In the genomic region with DNA sequence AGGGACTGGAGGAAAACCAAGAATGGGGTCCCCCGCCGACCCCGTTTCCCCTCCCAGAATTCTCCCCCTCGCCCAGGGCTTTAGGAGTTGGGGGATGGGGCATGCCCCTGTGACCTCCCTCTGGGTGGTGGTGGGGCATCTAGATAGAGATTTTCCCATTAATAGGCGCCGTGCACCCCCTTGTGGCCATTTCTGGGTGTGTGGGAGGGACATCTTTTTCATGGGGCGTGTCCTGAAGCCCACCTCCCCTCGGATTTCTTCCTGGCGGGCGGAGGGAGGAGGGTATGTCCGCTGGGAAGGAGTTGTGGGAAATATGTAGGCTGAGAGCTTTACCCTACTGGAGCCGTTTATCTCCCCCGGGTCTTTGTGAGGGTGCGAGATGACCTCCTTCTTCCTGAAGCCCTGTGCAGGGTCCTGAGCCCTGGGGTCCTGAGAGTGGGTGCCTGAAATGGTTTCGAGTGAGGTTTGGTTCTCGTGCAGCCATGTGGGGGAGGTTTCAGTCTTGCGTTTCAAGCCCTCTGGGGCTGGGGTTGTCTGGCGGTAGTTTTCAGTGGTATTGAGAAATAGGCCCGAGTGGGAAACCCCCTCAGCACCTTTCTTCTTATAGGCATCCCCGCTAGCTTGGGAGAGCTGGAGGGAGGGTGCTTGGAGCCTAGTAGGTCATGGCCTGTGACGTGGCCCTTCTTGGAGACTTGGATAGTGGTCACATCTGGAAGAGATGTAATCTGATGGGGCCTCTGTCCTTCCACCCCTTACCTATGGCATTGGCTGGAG, we compare ENCODE assay signal across 8 cellular contexts. TPM values are rescaled to one million over a fixed set of nuclear protein-coding genes. Genes with fewer than 3 reads are reported as not detected.
DNase-seq lines count a peak whose midpoint lies in the region; ATAC-seq and TF ChIP-seq lines count a peak whose summit lies in the region.

No MANE protein-coding gene starts in this region.

- H3K36me3 Mint-ChIP-seq in activated CD4-positive, alpha-beta T cell treated with anti-CD3 and anti-CD28 coated beads, Interleukin-2, amount 10 ng/mL, durations not matched to agents 7 days and 5 days (ENCODE audit: low read depth): peaks cover 10% of the 10 kb centered on the region
- peaks cover 55% of the 10 kb centered on the region for H3K36me3 Mint-ChIP-seq in dendritic cell treated with granulocyte-macrophage colony-stimulating factor and Interleukin-4, amounts not matched to agents 40 ng/mL and 50 ng/mL, for 4 days (ENCODE audit: low read depth)

- H3K27ac Mint-ChIP-seq in activated CD4-positive, alpha-beta T cell treated with anti-CD3 and anti-CD28 coated beads, Interleukin-2, amount 10 ng/mL, durations not matched to agents 7 days and 5 days: peak overlapping the region; percentile 85
- H3K27ac Mint-ChIP-seq in dendritic cell treated with granulocyte-macrophage colony-stimulating factor and Interleukin-4, amounts not matched to agents 40 ng/mL and 50 ng/mL, for 4 days: peak overlapping the region; percentile 100

- H3K4me3 ChIP-seq in A673 (ENCODE audit: low read depth, low read length, poor library complexity, severe bottlenecking) (peak overlapping the region; percentile 81), lung (peak overlapping the region; percentile 83)

- H3K36me3 ChIP-seq in A673 (ENCODE audit: insufficient read depth, low read length, poor library complexity, severe bottlenecking) (peaks cover 22% of the 10 kb centered on the region), lung (ENCODE audit: control insufficient read depth in 2 of 2, insufficient read depth in 2 of 2, low read length in 2 of 2) (peaks cover 0 to 14% of the 10 kb centered on the region in 2 donors)

- intact Hi-C loops in A673 (cut with micrococcal nuclease; ENCODE audit: unreplicated experiment): loop anchor here (5.0 kb wide), 2 partner anchors 86 to 106 kb away; a partner anchor contains a TSS
- intact Hi-C loops in dendritic cell treated with granulocyte-macrophage colony-stimulating factor and Interleukin-4, amounts not matched to agents 40 ng/mL and 50 ng/mL, for 4 days (cut with micrococcal nuclease): loop anchor here (2.0 to 5.0 kb wide), 2 partner anchors 87 to 181 kb away; a partner anchor contains a TSS

- peak; percentile 89 for DNase-seq in A673 (ENCODE audit: low spot score)
- peak; percentile 39 for DNase-seq in NCI-H446 treated with DMSO at 0.1 percent for 48 hours (lab: John Stamatoyannopoulos, UW)
- DNase-seq in activated CD4-positive, alpha-beta T cell treated with anti-CD3 and anti-CD28 coated beads, Interleukin-2, amount 10 ng/mL, durations not matched to agents 7 days and 5 days: peak; percentile 83
- DNase-seq in lung (ENCODE audit: low spot score): peak; percentile 77
- DNase-seq in stimulated activated CD8-positive, alpha-beta memory T cell treated with anti-CD3 and anti-CD28 coated beads, Interleukin-12 subunit alpha, Interleukin-12 subunit beta, amount 100 ng/mL, for 1 hour (ENCODE audit: low read depth): peak; percentile 71

- H3K27ac ChIP-seq in A673 (ENCODE audit: low read depth, low read length, poor library complexity, severe bottlenecking): peak overlapping the region; percentile 98
- peak overlapping the region; percentile 56 to 91 for H3K27ac ChIP-seq in lung (ENCODE audit: low read depth in 1 of 2, low read length in 1 of 2)

- POLR2A ChIA-PET in A673 (lab: Charles Lee; ENCODE audit: low non-redundant PET): no interaction called here
- POLR2A ChIA-PET in activated CD4-positive, alpha-beta T cell treated with anti-CD3 and anti-CD28 coated beads, Interleukin-2, amount 10 ng/mL, durations not matched to agents 7 days and 5 days (lab: Charles Lee): no interaction called here

- H3K9me3 ChIP-seq in A673 (ENCODE audit: low read depth, low read length, poor library complexity, severe bottlenecking) (no peaks in the 10 kb centered on the region), lung (ENCODE audit: control insufficient read depth in 2 of 2, insufficient read depth in 1 of 2, low read length in 1 of 2) (no peaks in the 10 kb centered on the region)

- CTCF ChIA-PET in A673 (lab: Charles Lee): interaction anchor here (0.5 kb wide), 1 partner anchor 288 kb away, joined by 3 read pairs; no protein-coding TSS in a partner anchor
- CTCF ChIA-PET in activated CD4-positive, alpha-beta T cell treated with anti-CD3 and anti-CD28 coated beads, Interleukin-2, amount 10 ng/mL, durations not matched to agents 7 days and 5 days (lab: Charles Lee): interaction anchor here (0.6 to 3.3 kb wide), 16 partner anchors 12 to 190 kb away, joined by 3 to 12 read pairs (median 4); a partner anchor contains a TSS

- TF ChIP-seq CTCF in A673 (conservative IDR thresholded peaks at IDR 0.05; ENCODE audit: low read depth, low read length) (peak; percentile 77), lung (IDR thresholded peaks at IDR 0.05; ENCODE audit: control extremely low read depth, extremely low read depth) (peak; percentile 51)

- peaks cover 28% of the 10 kb centered on the region for H3K4me1 Mint-ChIP-seq in activated CD4-positive, alpha-beta T cell treated with anti-CD3 and anti-CD28 coated beads, Interleukin-2, amount 10 ng/mL, durations not matched to agents 7 days and 5 days
- peaks cover 39% of the 10 kb centered on the region for H3K4me1 Mint-ChIP-seq in dendritic cell treated with granulocyte-macrophage colony-stimulating factor and Interleukin-4, amounts not matched to agents 40 ng/mL and 50 ng/mL, for 4 days (ENCODE audit: low read depth)

- TF ChIP-seq POLR2A in GM18951 (IDR thresholded peaks at IDR 0.05; ENCODE audit: extremely low read depth, insufficient read depth, insufficient read length): peak; percentile 22

- no peaks in the 10 kb centered on the region for H3K27me3 Mint-ChIP-seq in activated CD4-positive, alpha-beta T cell treated with anti-CD3 and anti-CD28 coated beads, Interleukin-2, amount 10 ng/mL, durations not matched to agents 7 days and 5 days
- no peaks in the 10 kb centered on the region for H3K27me3 Mint-ChIP-seq in dendritic cell treated with granulocyte-macrophage colony-stimulating factor and Interleukin-4, amounts not matched to agents 40 ng/mL and 50 ng/mL, for 4 days

- BruUV-seq in A673 (replicated peaks; lab: Mats Ljungman, UMichigan): TSS peak; percentile 60

- peak overlapping the region; percentile 89 for H3K4me3 Mint-ChIP-seq in activated CD4-positive, alpha-beta T cell treated with anti-CD3 and anti-CD28 coated beads, Interleukin-2, amount 10 ng/mL, durations not matched to agents 7 days and 5 days
- peak overlapping the region; percentile 92 for H3K4me3 Mint-ChIP-seq in dendritic cell treated with granulocyte-macrophage colony-stimulating factor and Interleukin-4, amounts not matched to agents 40 ng/mL and 50 ng/mL, for 4 days

- in situ Hi-C loops in GM18951 (cut with MboI; ENCODE audit: low sequenced_read_pairs, unreplicated experiment): no loop called here

- no peak for ATAC-seq in lung (ENCODE audit: insufficient read depth, low FRiP score)
- no peak for ATAC-seq in GM19324 (IDR thresholded peaks at IDR 0.05; ENCODE audit: low FRiP score, unreplicated experiment)

- WGBS in lung, 2 donors: 2 to 3% methylated on average over 21 of the region's 21 CpGs

- H3K4me1 ChIP-seq in A673 (ENCODE audit: insufficient read depth, low read length, poor library complexity, severe bottlenecking): peaks cover 29% of the 10 kb centered on the region
- H3K4me1 ChIP-seq in lung (ENCODE audit: control insufficient read depth in 2 of 2, insufficient read depth in 2 of 2, low read length in 2 of 2): peaks cover 9 to 10% of the 10 kb centered on the region in 2 donors

- H3K27me3 ChIP-seq in A673 (replicated peaks; ENCODE audit: insufficient read depth, low read depth, low read length, poor library complexity): no peaks in the 10 kb centered on the region
- no peaks in the 10 kb centered on the region for H3K27me3 ChIP-seq in lung (ENCODE audit: control insufficient read depth, insufficient read depth)

- H3K9me3 Mint-ChIP-seq in activated CD4-positive, alpha-beta T cell treated with anti-CD3 and anti-CD28 coated beads, Interleukin-2, amount 10 ng/mL, durations not matched to agents 7 days and 5 days: no peaks in the 10 kb centered on the region
- H3K9me3 Mint-ChIP-seq in dendritic cell treated with granulocyte-macrophage colony-stimulating factor and Interleukin-4, amounts not matched to agents 40 ng/mL and 50 ng/mL, for 4 days: no peaks in the 10 kb centered on the region

RNA-seq across cellular contexts. Expression of a gene that starts 1.0 kb away (rescaled TPM):
- total RNA-seq in A673 (2021) (523 and 536 TPM in 2 replicates), lung (100 to 1,000 TPM; 124 to 130 TPM)
- 100 to 1,000 TPM; 125 to 130 TPM for total RNA-seq in activated CD4-positive, alpha-beta T cell treated with anti-CD3 and anti-CD28 coated beads, Interleukin-2, amount 10 ng/mL, durations not matched to agents 7 days and 5 days
- polyA plus RNA-seq in lung: 100 to 1,000 TPM; 122 to 254 TPM

RNA-seq across cellular contexts. Expression of a gene that starts 11.3 kb away (rescaled TPM):
- total RNA-seq in A673 (2021) (4.3 TPM in 2 replicates), lung (1 to 10 TPM in 1 of 2 donors, under 1 TPM in 1; 0.60 to 4.2 TPM)
- total RNA-seq in activated CD4-positive, alpha-beta T cell treated with anti-CD3 and anti-CD28 coated beads, Interleukin-2, amount 10 ng/mL, durations not matched to agents 7 days and 5 days: 1 to 10 TPM; 3.7 to 4.9 TPM
- 1 to 10 TPM; 2.5 to 3.5 TPM for polyA plus RNA-seq in lung

RNA-seq across cellular contexts. Expression of a gene that starts 12.4 kb away (rescaled TPM):
- total RNA-seq in A673 (2021): 97.4 and 99.1 TPM in 2 replicates
- 10 to 100 TPM; 73.9 to 80.7 TPM for total RNA-seq in activated CD4-positive, alpha-beta T cell treated with anti-CD3 and anti-CD28 coated beads, Interleukin-2, amount 10 ng/mL, durations not matched to agents 7 days and 5 days
- 10 to 100 TPM in 1 of 2 donors, 1 to 10 TPM in 1; 3.5 to 26.1 TPM for total RNA-seq in lung
- polyA plus RNA-seq in lung: 10 to 100 TPM; 18.3 to 23.5 TPM

RNA-seq across cellular contexts. Expression of a gene that starts 12.4 kb away (rescaled TPM):
- total RNA-seq in A673 (2021): 81.7 and 88.0 TPM in 2 replicates
- total RNA-seq in activated CD4-positive, alpha-beta T cell treated with anti-CD3 and anti-CD28 coated beads, Interleukin-2, amount 10 ng/mL, durations not matched to agents 7 days and 5 days: 100 to 1,000 TPM; 157 to 168 TPM
- 10 to 100 TPM; 52.8 to 97.3 TPM for total RNA-seq in lung
- 10 to 100 TPM; 70.7 to 92.2 TPM for polyA plus RNA-seq in lung

RNA-seq across cellular contexts. Expression of a gene that starts 12.8 kb away (rescaled TPM):
- total RNA-seq in A673 (2021) (23.3 and 30.0 TPM in 2 replicates), lung (1 to 10 TPM; 3.6 to 5.9 TPM)
- 1 to 10 TPM in 1 of 2 experiments, under 1 TPM in 1; 0.79 to 1.3 TPM for total RNA-seq in activated CD4-positive, alpha-beta T cell treated with anti-CD3 and anti-CD28 coated beads, Interleukin-2, amount 10 ng/mL, durations not matched to agents 7 days and 5 days
- polyA plus RNA-seq in lung: 1 to 10 TPM; 2.7 to 3.4 TPM

Comparison
In these comparisons a context has a peak if more than half of its experiments do, and no peak if none do; other contexts are left out.
1. DNase-seq: peak in every context shown above with its lines; median percentile 89 in A673; 83 in activated CD4-positive, alpha-beta T cell treated with anti-CD3 and anti-CD28 coated beads, Interleukin-2, amount 10 ng/mL, durations not matched to agents 7 days and 5 days; 77 in lung; 71 in stimulated activated CD8-positive, alpha-beta memory T cell treated with anti-CD3 and anti-CD28 coated beads, Interleukin-12 subunit alpha, Interleukin-12 subunit beta, amount 100 ng/mL, for 1 hour; 39 in NCI-H446 treated with DMSO at 0.1 percent for 48 hours.